Comparison of ENCODE assay signal across 31 cellular contexts in genomic region chr9:102862478-102862877, GRCh38.
"Had no signal": no experiment of that assay in that cellular context is flagged by ENCODE, and none has a peak within 500 bp of the region (broad histone marks: within the 10 kb centered on the region; RNA-seq: fewer than 3 reads in every experiment).

No MANE protein-coding gene starts in this region.

- H3K36me3 ChIP-seq: neural progenitor cell, ovary, spleen, suprapubic skin, tibial artery, transverse colon, upper lobe of right lung, uterus had no signal

- H3K27me3 Mint-ChIP-seq: progenitor cell of endocrine pancreas; stimulated activated memory B cell treated with anti-CD40 and anti-IgM and Interleukin-4, amounts not matched to agents 10 μg/mL and 1 μg/mL and 100 μg/mL, for 72 hours; stimulated activated naive CD8-positive, alpha-beta T cell treated with anti-CD3 and anti-CD28 coated beads, Interleukin-15, amount 100 ng/mL, for 72 hours; type B pancreatic cell had no signal

- H3K79me2 ChIP-seq: parathyroid adenoma had no signal

- H3K4me1 ChIP-seq: neural progenitor cell, parathyroid adenoma, psoas muscle, spleen, suprapubic skin, testis, tibial artery, transverse colon, upper lobe of right lung, uterus had no signal

- H3K27me3 ChIP-seq: neural progenitor cell, ovary, spleen, suprapubic skin, testis, tibial artery, transverse colon, upper lobe of right lung, uterus had no signal

- H2AFZ ChIP-seq: neural progenitor cell, parathyroid adenoma had no signal

- H3K27ac Mint-ChIP-seq: natural killer cell; nephron; neural progenitor cell; progenitor cell of endocrine pancreas; stimulated activated memory B cell treated with anti-CD40 and anti-IgM and Interleukin-4, amounts not matched to agents 10 μg/mL and 1 μg/mL and 100 μg/mL, for 72 hours; stimulated activated naive CD8-positive, alpha-beta T cell treated with anti-CD3 and anti-CD28 coated beads, Interleukin-15, amount 100 ng/mL, for 72 hours; type B pancreatic cell had no signal

- H3K4me3 Mint-ChIP-seq: natural killer cell; nephron; neural progenitor cell; stimulated activated memory B cell treated with anti-CD40 and anti-IgM and Interleukin-4, amounts not matched to agents 10 μg/mL and 1 μg/mL and 100 μg/mL, for 72 hours; stimulated activated naive CD8-positive, alpha-beta T cell treated with anti-CD3 and anti-CD28 coated beads, Interleukin-15, amount 100 ng/mL, for 72 hours; type B pancreatic cell had no signal

- H3K4me2 ChIP-seq: neural progenitor cell, smooth muscle cell had no signal

- H3K36me3 Mint-ChIP-seq: neural progenitor cell; stimulated activated memory B cell treated with anti-CD40 and anti-IgM and Interleukin-4, amounts not matched to agents 10 μg/mL and 1 μg/mL and 100 μg/mL, for 72 hours; type B pancreatic cell had no signal

- H3K9me3 ChIP-seq: ovary, psoas muscle, suprapubic skin, testis, tibial artery, transverse colon, upper lobe of right lung, uterus had no signal

- DNase-seq: natural killer cell; occipital lobe; ovary; posterior cingulate gyrus; psoas muscle; right cardiac atrium; spleen; stimulated activated CD4-positive, alpha-beta T cell treated with anti-CD3 and anti-CD28 coated beads, Interleukin-12 subunit alpha, Interleukin-12 subunit beta, amount 100 ng/mL, for 4 hours; stimulated activated CD4-positive, alpha-beta T cell treated with anti-CD3 and anti-CD28 coated beads, Interleukin-1b, Interleukin-23, amount 100 ng/mL, for 48 hours; stimulated activated CD4-positive, alpha-beta T cell treated with anti-CD3 and anti-CD28 coated beads, Interleukin-4, amount 100 ng/mL, for 1 hour; stimulated activated CD4-positive, alpha-beta T cell treated with anti-CD3 and anti-CD28 coated beads, Interleukin-4, amount 100 ng/mL, for 4 hours; stimulated activated CD8-positive, alpha-beta memory T cell treated with anti-CD3 and anti-CD28 coated beads, Interleukin-4, amount 100 ng/mL, for 48 hours; stimulated activated naive CD4-positive, alpha-beta T cell; stimulated activated naive CD8-positive, alpha-beta T cell treated with anti-CD3 and anti-CD28 coated beads, Interleukin-15, amount 100 ng/mL, for 72 hours; stimulated activated naive CD8-positive, alpha-beta T cell treated with anti-CD3 and anti-CD28 coated beads, Interleukin-15, Interleukin-2, amounts not matched to agents 100 U/mL and 50 U/mL, for 24 hours; substantia nigra; testis; tibial artery; transverse colon; upper lobe of right lung; uterus had no signal

- H3K9me3 Mint-ChIP-seq: nephron, type B pancreatic cell had no signal

- H3K4me3 ChIP-seq: neural progenitor cell, ovary, psoas muscle, skin epidermis, smooth muscle cell, spleen, suprapubic skin, testis, tibial artery, transverse colon, upper lobe of right lung, uterus had no signal

- H3K9ac ChIP-seq: neural progenitor cell, parathyroid adenoma had no signal

- H3K4me1 Mint-ChIP-seq: natural killer cell; nephron; neural progenitor cell; stimulated activated memory B cell treated with anti-CD40 and anti-IgM and Interleukin-4, amounts not matched to agents 10 μg/mL and 1 μg/mL and 100 μg/mL, for 72 hours; stimulated activated naive CD8-positive, alpha-beta T cell treated with anti-CD3 and anti-CD28 coated beads, Interleukin-15, amount 100 ng/mL, for 72 hours had no signal

- ATAC-seq: natural killer cell; psoas muscle; right cardiac atrium; sciatic nerve; stimulated activated memory B cell treated with anti-CD40 and anti-IgM and Interleukin-4, amounts not matched to agents 10 μg/mL and 1 μg/mL and 100 μg/mL, for 72 hours; stimulated activated naive CD8-positive, alpha-beta T cell treated with anti-CD3 and anti-CD28 coated beads, Interleukin-15, amount 100 ng/mL, for 72 hours; stimulated activated naive CD8-positive, alpha-beta T cell treated with anti-CD3 and anti-CD28 coated beads, Interleukin-15, Interleukin-2, amounts not matched to agents 100 U/mL and 50 U/mL, for 24 hours; upper lobe of right lung had no signal

- H3K27ac ChIP-seq: neural progenitor cell, ovary, parathyroid adenoma, psoas muscle, skin epidermis, spleen, suprapubic skin, testis, tibial artery, transverse colon, upper lobe of right lung, uterus had no signal
